10 cellular contexts compared by ENCODE assay signal in the genomic region with DNA sequence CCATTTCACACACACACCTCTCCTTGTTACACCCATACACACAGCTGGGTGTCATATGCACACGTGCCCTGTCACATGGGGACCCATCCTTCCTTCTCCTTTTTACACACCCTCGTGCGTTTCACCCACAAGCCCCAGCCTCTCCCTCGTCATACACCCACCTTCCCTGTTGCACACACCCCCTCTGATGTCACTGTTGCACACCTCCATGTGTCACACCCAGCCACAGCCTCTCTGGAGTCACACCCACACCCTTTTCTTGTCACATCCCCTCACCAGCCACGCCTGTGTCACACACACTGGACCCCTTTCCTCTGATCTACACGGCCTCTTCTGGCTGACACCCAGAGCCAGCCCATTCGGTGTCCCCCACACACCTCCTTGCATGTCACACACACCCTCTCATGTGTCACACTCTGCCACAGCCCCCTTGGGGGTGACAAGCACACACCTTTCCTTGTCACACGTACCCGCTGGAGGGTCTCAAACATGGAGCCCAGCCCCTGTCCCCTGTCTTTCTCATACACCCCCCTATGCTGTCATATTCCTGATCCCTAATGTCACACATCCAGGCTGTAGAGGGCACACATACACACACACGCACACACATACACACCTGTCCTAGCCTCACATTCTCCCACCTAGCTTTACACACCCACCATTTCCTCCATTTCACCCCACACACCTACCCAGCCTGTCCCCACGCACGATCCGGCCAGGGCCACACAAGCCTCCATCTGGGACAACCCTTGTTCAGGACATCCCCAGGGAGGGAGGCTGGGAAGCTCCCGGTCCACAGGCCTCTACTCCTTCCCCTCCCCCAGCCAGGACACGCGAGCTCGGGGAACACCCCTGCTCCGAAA. TPM values are rescaled to one million over a fixed set of nuclear protein-coding genes. Genes with fewer than 3 reads are reported as not detected.
A peak's percentile ranks its signal among the peaks of the same experiment; 100 is the strongest.
DNase-seq lines count a peak whose midpoint lies in the region; ATAC-seq and TF ChIP-seq lines count a peak whose summit lies in the region.
"Had no signal": no experiment of that assay in that cellular context is flagged by ENCODE, and none has a peak within 500 bp of the region (broad histone marks: within the 10 kb centered on the region; RNA-seq: fewer than 3 reads in every experiment).

No MANE protein-coding gene starts in this region.

- TF ChIP-seq POLR2A in uterus (IDR thresholded peaks at IDR 0.05), result no peak

- intact Hi-C loops in Right ventricle myocardium inferior (cut with DNase I) (no loop called here), cardiac septum (cut with DNase I) (no loop called here), uterus (cut with DNase I; ENCODE audit: low total_unique reads) (no loop called here)

- no peaks in the 10 kb centered on the region for H3K36me3 Mint-ChIP-seq in mesothelial cell of epicardium

- peak; percentile 25 for ATAC-seq in Right ventricle myocardium inferior
- ATAC-seq in GM19324 (IDR thresholded peaks at IDR 0.05; ENCODE audit: low FRiP score, unreplicated experiment), result no peak
- ATAC-seq in HG02642 (IDR thresholded peaks at IDR 0.05; ENCODE audit: poor library complexity, unreplicated experiment), result no peak

- no peaks in the 10 kb centered on the region for H3K9me3 ChIP-seq in uterus
- H3K9me3 ChIP-seq: ovary had no signal

- H3K4me1 Mint-ChIP-seq in mesothelial cell of epicardium, result peaks cover 4% of the 10 kb centered on the region

- peak overlapping the region; percentile 54 to 68 for H3K27ac ChIP-seq in uterus
- H3K27ac ChIP-seq: ovary had no signal

- H3K4me3 ChIP-seq in cardiac fibroblast (replicated peaks in 1 of 2; ENCODE audit: low read depth in 2 of 2, low read length in 2 of 2) (peak overlapping the region; percentile 39), uterus (peak overlapping the region; percentile 20 to 32)
- H3K4me3 ChIP-seq: ovary had no signal

- no peaks in the 10 kb centered on the region for H3K4me1 ChIP-seq in uterus

- H3K9me3 Mint-ChIP-seq in mesothelial cell of epicardium, result no peaks in the 10 kb centered on the region

- DNase-seq in Right ventricle myocardium inferior (ENCODE audit: missing footprints), result no peak
- DNase-seq in cardiac septum (ENCODE audit: low spot score), result no peak
- no peak for DNase-seq in cardiac fibroblast (ENCODE audit: low read depth in 2 of 2)
- no peak for DNase-seq in mesothelial cell of epicardium (ENCODE audit: low spot score in 2 of 2, unreplicated experiment in 2 of 2)
- DNase-seq in uterus, result no peak
- no peak for DNase-seq in effector CD8-positive, alpha-beta T cell (lab: John Stamatoyannopoulos, UW)
- DNase-seq: ovary had no signal

- peaks cover 0 to 12% of the 10 kb centered on the region in 2 donors for H3K27me3 ChIP-seq in uterus
- H3K27me3 ChIP-seq: ovary had no signal

- peak overlapping the region; percentile 47 for H3K4me3 Mint-ChIP-seq in mesothelial cell of epicardium

- H3K27me3 Mint-ChIP-seq in mesothelial cell of epicardium (ENCODE audit: low read depth), result peaks cover 89% of the 10 kb centered on the region

- TF ChIP-seq CTCF in cardiac fibroblast (IDR thresholded peaks at IDR 0.05; ENCODE audit: low read depth, low read length) (no peak), mesothelial cell of epicardium (IDR thresholded peaks at IDR 0.05; ENCODE audit: unreplicated experiment) (no peak), uterus (IDR thresholded peaks at IDR 0.05) (no peak)

- H3K36me3 ChIP-seq in uterus, result no peaks in the 10 kb centered on the region
- H3K36me3 ChIP-seq: ovary had no signal

- H3K27ac Mint-ChIP-seq in mesothelial cell of epicardium, result no peak overlapping the region

RNA-seq across cellular contexts. Expression of a gene that starts 1.4 kb away (rescaled TPM):
- 5.3 TPM for total RNA-seq in Right ventricle myocardium inferior
- total RNA-seq in cardiac septum, result 5.9 TPM
- 0.51 to 1.2 TPM (median 0.67 TPM) in 3 replicates for total RNA-seq in mesothelial cell of epicardium
- total RNA-seq in uterus, result 10 to 100 TPM in 1 of 4 donors, 1 to 10 TPM in 3; 1.5 to 17.6 (median 2.4) TPM
- total RNA-seq: Daoy had no signal

RNA-seq across cellular contexts. Expression of a gene that starts 23.0 kb away (rescaled TPM):
- 8.2 TPM for total RNA-seq in Right ventricle myocardium inferior
- total RNA-seq in cardiac septum, result 10.4 TPM
- total RNA-seq in mesothelial cell of epicardium, result 21.5 to 24.9 TPM (median 22.3 TPM) in 3 replicates
- 10 to 100 TPM in 2 of 4 donors, 1 to 10 TPM in 2; 1.2 to 21.5 (median 10.1) TPM for total RNA-seq in uterus

RNA-seq across cellular contexts. Expression of a gene that starts 50.5 kb away (rescaled TPM):
- total RNA-seq in Right ventricle myocardium inferior, result 0.35 TPM
- total RNA-seq in cardiac septum, result 0.59 TPM
- not detected in 3 replicates for total RNA-seq in mesothelial cell of epicardium
- total RNA-seq in uterus, result not detected
- total RNA-seq: Daoy, ovary had no signal

RNA-seq across cellular contexts. Expression of a gene that starts 57.7 kb away (rescaled TPM):
- total RNA-seq in Right ventricle myocardium inferior (not detected), cardiac septum (not detected), mesothelial cell of epicardium (not detected in 3 replicates), uterus (not detected)
- total RNA-seq: Daoy, ovary had no signal
